ENCODE assay signal across 1 cellular context in the genomic region with DNA sequence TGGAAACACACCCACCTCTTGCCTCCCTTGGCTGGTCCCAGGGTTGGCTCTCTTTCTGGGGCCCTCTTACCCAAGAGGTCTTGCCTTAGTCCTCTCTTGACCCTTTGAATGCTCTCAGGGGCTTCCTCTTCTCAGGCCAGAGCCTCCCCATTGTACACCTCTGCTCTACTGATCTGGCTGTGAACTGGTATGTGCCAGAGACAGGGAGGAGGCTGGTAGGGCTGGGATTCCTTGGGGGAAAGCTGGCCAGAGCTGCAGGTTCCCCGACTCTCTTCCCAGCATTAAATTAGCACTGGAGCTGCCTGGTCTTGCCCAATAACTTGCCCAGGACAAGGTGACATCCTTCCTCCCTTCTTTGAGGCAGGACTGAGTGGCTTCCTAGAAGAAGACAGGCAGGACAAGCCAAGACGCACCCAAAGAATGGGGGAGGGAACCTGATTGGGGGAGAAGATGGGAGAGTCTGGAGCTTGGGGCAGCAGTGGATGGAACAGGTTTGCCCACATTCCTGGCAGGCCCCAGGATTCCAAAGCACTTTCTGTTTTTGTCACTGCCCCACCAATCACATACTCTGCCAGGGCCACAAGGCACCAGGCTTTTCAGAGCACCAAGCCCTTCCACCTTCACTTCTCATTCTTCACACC.
TF ChIP-seq lines count a peak whose summit lies in the region.

No MANE protein-coding gene starts in this region.

TF ChIP-seq in HCT116, 20 proteins besides CTCF, POLR2A, EP300 and RAD21:
- TF ChIP-seq, protein P1, sequence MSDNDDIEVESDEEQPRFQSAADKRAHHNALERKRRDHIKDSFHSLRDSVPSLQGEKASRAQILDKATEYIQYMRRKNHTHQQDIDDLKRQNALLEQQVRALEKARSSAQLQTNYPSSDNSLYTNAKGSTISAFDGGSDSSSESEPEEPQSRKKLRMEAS (IDR thresholded peaks at IDR 0.05): peak; percentile 78
- TF ChIP-seq YY1 (IDR thresholded peaks at IDR 0.05; ENCODE audit: extremely low read depth, insufficient replicate concordance, low read depth, low read length) (no peak), ELF1 (IDR thresholded peaks at IDR 0.05; ENCODE audit: borderline replicate concordance, low read depth) (no peak; the same call in 1 of the 2 replicates), EZH2 (IDR thresholded peaks at IDR 0.05) (no peak), EZH2phosphoT487 (IDR thresholded peaks at IDR 0.05; ENCODE audit: borderline replicate concordance) (no peak), JUND (IDR thresholded peaks at IDR 0.05) (peak; percentile 55; the same call in 1 of the 2 replicates), SIN3A (IDR thresholded peaks at IDR 0.05; ENCODE audit: low read depth) (no peak; the same call in 1 of the 2 replicates), CEBPB (IDR thresholded peaks at IDR 0.05; ENCODE audit: low read depth) (peak; percentile 61), FOSL1 (IDR thresholded peaks at IDR 0.05; ENCODE audit: low read depth) (0 out of 2 replicates have a peak, but pooled peaks have one; percentile 37), SRF (IDR thresholded peaks at IDR 0.05; ENCODE audit: low read depth) (no peak), CBX3 (IDR thresholded peaks at IDR 0.05; ENCODE audit: low read depth) (peak; percentile 97), SP1 (IDR thresholded peaks at IDR 0.05; ENCODE audit: low read depth) (peak; percentile 97), POLR2AphosphoS5 (IDR thresholded peaks at IDR 0.05; ENCODE audit: low read depth, low read length) (peak; percentile 56)
- TF ChIP-seq, protein P2, sequence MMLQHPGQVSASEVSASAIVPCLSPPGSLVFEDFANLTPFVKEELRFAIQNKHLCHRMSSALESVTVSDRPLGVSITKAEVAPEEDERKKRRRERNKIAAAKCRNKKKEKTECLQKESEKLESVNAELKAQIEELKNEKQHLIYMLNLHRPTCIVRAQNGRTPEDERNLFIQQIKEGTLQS (IDR thresholded peaks at IDR 0.05): no peak
- TF ChIP-seq, protein P3, sequence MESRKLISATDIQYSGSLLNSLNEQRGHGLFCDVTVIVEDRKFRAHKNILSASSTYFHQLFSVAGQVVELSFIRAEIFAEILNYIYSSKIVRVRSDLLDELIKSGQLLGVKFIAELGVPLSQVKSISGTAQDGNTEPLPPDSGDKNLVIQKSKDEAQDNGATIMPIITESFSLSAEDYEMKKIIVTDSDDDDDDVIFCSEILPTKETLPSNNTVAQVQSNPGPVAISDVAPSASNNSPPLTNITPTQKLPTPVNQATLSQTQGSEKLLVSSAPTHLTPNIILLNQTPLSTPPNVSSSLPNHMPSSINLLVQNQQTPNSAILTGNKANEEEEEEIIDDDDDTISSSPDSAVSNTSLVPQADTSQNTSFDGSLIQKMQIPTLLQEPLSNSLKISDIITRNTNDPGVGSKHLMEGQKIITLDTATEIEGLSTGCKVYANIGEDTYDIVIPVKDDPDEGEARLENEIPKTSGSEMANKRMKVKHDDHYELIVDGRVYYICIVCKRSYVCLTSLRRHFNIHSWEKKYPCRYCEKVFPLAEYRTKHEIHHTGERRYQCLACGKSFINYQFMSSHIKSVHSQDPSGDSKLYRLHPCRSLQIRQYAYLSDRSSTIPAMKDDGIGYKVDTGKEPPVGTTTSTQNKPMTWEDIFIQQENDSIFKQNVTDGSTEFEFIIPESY (IDR thresholded peaks at IDR 0.05; ENCODE audit: extremely low read depth, insufficient replicate concordance, low read length): no peak
- TF ChIP-seq, protein P4, sequence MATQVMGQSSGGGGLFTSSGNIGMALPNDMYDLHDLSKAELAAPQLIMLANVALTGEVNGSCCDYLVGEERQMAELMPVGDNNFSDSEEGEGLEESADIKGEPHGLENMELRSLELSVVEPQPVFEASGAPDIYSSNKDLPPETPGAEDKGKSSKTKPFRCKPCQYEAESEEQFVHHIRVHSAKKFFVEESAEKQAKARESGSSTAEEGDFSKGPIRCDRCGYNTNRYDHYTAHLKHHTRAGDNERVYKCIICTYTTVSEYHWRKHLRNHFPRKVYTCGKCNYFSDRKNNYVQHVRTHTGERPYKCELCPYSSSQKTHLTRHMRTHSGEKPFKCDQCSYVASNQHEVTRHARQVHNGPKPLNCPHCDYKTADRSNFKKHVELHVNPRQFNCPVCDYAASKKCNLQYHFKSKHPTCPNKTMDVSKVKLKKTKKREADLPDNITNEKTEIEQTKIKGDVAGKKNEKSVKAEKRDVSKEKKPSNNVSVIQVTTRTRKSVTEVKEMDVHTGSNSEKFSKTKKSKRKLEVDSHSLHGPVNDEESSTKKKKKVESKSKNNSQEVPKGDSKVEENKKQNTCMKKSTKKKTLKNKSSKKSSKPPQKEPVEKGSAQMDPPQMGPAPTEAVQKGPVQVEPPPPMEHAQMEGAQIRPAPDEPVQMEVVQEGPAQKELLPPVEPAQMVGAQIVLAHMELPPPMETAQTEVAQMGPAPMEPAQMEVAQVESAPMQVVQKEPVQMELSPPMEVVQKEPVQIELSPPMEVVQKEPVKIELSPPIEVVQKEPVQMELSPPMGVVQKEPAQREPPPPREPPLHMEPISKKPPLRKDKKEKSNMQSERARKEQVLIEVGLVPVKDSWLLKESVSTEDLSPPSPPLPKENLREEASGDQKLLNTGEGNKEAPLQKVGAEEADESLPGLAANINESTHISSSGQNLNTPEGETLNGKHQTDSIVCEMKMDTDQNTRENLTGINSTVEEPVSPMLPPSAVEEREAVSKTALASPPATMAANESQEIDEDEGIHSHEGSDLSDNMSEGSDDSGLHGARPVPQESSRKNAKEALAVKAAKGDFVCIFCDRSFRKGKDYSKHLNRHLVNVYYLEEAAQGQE (IDR thresholded peaks at IDR 0.05; ENCODE audit: low read depth): no peak
